1 cellular context compared by ENCODE assay signal in the genomic region with DNA sequence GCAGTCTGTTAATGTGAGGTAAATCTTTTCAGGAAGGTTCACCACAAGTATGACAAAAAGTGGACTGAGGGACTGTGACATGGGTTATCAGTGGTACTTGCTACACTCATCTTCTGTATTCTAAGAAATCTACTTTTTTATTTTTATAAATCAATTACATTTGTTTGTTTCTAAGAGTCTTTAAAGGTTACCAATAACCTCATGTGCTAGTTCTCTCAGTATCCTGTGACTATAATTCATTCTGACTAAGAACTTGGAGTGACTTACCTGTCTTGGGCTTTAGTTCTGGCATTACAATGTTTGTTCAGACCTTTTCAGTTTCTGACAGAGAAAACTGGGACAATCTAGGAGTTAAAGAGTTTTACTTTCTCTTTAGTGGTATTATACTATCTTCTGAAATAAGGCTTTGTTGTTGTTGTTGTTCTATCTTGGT.
TF ChIP-seq lines count a peak whose summit lies in the region.

No MANE protein-coding gene starts in this region.

TF ChIP-seq in HepG2, 621 proteins besides CTCF, POLR2A, EP300 and RAD21 (continued from another document):
- TF ChIP-seq, protein P1, sequence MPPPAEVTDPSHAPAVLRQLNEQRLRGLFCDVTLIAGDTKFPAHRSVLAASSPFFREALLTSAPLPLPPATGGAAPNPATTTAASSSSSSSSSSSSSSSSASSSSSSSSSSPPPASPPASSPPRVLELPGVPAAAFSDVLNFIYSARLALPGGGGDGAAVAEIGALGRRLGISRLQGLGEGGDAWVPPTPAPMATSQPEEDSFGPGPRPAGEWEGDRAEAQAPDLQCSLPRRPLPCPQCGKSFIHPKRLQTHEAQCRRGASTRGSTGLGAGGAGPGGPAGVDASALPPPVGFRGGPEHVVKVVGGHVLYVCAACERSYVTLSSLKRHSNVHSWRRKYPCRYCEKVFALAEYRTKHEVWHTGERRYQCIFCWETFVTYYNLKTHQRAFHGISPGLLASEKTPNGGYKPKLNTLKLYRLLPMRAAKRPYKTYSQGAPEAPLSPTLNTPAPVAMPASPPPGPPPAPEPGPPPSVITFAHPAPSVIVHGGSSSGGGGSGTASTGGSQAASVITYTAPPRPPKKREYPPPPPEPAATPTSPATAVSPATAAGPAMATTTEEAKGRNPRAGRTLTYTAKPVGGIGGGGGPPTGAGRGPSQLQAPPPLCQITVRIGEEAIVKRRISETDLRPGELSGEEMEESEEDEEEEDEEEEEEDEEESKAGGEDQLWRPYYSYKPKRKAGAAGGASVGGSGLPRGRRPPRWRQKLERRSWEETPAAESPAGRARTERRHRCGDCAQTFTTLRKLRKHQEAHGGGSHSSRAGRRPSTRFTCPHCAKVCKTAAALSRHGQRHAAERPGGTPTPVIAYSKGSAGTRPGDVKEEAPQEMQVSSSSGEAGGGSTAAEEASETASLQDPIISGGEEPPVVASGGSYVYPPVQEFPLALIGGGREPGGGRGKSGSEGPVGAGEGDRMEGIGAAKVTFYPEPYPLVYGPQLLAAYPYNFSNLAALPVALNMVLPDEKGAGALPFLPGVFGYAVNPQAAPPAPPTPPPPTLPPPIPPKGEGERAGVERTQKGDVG (CRISPR knock-in tag; IDR thresholded peaks at IDR 0.05; ENCODE audit: borderline replicate concordance): no peak
- TF ChIP-seq, protein P2, sequence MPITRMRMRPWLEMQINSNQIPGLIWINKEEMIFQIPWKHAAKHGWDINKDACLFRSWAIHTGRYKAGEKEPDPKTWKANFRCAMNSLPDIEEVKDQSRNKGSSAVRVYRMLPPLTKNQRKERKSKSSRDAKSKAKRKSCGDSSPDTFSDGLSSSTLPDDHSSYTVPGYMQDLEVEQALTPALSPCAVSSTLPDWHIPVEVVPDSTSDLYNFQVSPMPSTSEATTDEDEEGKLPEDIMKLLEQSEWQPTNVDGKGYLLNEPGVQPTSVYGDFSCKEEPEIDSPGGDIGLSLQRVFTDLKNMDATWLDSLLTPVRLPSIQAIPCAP (CRISPR knock-in tag; IDR thresholded peaks at IDR 0.05; ENCODE audit: low read depth): no peak
- TF ChIP-seq PRDM10 (CRISPR knock-in tag; IDR thresholded peaks at IDR 0.05; ENCODE audit: low read depth) (no peak), MEF2D (CRISPR knock-in tag; IDR thresholded peaks at IDR 0.05) (no peak), KMT2B (CRISPR knock-in tag; IDR thresholded peaks at IDR 0.05) (no peak), JARID2 (CRISPR knock-in tag; IDR thresholded peaks at IDR 0.05; ENCODE audit: insufficient replicate concordance) (no peak), ZNF792 (CRISPR knock-in tag; IDR thresholded peaks at IDR 0.05) (no peak), ZEB1 (IDR thresholded peaks at IDR 0.05; ENCODE audit: insufficient replicate concordance, low read depth) (no peak), SRF (IDR thresholded peaks at IDR 0.05; ENCODE audit: low read depth, low read length) (no peak)
- TF ChIP-seq, protein P3, sequence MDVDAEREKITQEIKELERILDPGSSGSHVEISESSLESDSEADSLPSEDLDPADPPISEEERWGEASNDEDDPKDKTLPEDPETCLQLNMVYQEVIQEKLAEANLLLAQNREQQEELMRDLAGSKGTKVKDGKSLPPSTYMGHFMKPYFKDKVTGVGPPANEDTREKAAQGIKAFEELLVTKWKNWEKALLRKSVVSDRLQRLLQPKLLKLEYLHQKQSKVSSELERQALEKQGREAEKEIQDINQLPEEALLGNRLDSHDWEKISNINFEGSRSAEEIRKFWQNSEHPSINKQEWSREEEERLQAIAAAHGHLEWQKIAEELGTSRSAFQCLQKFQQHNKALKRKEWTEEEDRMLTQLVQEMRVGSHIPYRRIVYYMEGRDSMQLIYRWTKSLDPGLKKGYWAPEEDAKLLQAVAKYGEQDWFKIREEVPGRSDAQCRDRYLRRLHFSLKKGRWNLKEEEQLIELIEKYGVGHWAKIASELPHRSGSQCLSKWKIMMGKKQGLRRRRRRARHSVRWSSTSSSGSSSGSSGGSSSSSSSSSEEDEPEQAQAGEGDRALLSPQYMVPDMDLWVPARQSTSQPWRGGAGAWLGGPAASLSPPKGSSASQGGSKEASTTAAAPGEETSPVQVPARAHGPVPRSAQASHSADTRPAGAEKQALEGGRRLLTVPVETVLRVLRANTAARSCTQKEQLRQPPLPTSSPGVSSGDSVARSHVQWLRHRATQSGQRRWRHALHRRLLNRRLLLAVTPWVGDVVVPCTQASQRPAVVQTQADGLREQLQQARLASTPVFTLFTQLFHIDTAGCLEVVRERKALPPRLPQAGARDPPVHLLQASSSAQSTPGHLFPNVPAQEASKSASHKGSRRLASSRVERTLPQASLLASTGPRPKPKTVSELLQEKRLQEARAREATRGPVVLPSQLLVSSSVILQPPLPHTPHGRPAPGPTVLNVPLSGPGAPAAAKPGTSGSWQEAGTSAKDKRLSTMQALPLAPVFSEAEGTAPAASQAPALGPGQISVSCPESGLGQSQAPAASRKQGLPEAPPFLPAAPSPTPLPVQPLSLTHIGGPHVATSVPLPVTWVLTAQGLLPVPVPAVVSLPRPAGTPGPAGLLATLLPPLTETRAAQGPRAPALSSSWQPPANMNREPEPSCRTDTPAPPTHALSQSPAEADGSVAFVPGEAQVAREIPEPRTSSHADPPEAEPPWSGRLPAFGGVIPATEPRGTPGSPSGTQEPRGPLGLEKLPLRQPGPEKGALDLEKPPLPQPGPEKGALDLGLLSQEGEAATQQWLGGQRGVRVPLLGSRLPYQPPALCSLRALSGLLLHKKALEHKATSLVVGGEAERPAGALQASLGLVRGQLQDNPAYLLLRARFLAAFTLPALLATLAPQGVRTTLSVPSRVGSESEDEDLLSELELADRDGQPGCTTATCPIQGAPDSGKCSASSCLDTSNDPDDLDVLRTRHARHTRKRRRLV (CRISPR knock-in tag; IDR thresholded peaks at IDR 0.05): no peak
